In genomic region chr2:61853086-61853847, GRCh38 we compare ENCODE assay signal across 8 cellular contexts. TPM values are rescaled to one million over a fixed set of nuclear protein-coding genes. Genes with fewer than 3 reads are reported as not detected.
DNase-seq lines count a peak whose midpoint lies in the region; ATAC-seq and TF ChIP-seq lines count a peak whose summit lies in the region.

No MANE protein-coding gene starts in this region.

- H3K9ac ChIP-seq in iPS-18a (ENCODE audit: low read length) (peak overlapping the region; percentile 77), skeletal muscle satellite cell (ENCODE audit: low read depth, low read length) (peak overlapping the region; percentile 79)

- no peak overlapping the region for H3K27ac ChIP-seq in iPS-18a (ENCODE audit: low read length)

- H3K4me1 ChIP-seq in iPS-18a (ENCODE audit: control insufficient read depth, low read depth, low read length) (no peaks in the 10 kb centered on the region), skeletal muscle satellite cell (ENCODE audit: control insufficient read depth, insufficient read depth, low read length) (peaks cover 3% of the 10 kb centered on the region)

- H3K4me2 ChIP-seq in skeletal muscle satellite cell (ENCODE audit: low read length): peak overlapping the region; percentile 85

- in situ Hi-C loops in astrocyte of the spinal cord (cut with HindIII; ENCODE audit: low sequenced_read_pairs): no loop called here

- H3K36me3 ChIP-seq in iPS-18a (ENCODE audit: control insufficient read depth, low read depth, low read length): no peaks in the 10 kb centered on the region
- H3K36me3 ChIP-seq in skeletal muscle satellite cell (ENCODE audit: insufficient read depth, low read length): no peaks in the 10 kb centered on the region

- ATAC-seq in GM18870 (IDR thresholded peaks at IDR 0.05; ENCODE audit: unreplicated experiment): peak; percentile 49
- ATAC-seq in HG03045 (IDR thresholded peaks at IDR 0.05; ENCODE audit: unreplicated experiment): peak; percentile 63

- H3K9me3 ChIP-seq in iPS-18a (ENCODE audit: control insufficient read depth, low read depth, low read length) (no peaks in the 10 kb centered on the region), skeletal muscle satellite cell (replicated peaks; ENCODE audit: low read length) (no peaks in the 10 kb centered on the region)

- H3K27me3 ChIP-seq in iPS-18a (ENCODE audit: control insufficient read depth, insufficient read depth, low read length): no peaks in the 10 kb centered on the region
- no peaks in the 10 kb centered on the region for H3K27me3 ChIP-seq in skeletal muscle satellite cell (ENCODE audit: control insufficient read depth, insufficient read depth, low read length)

- TF ChIP-seq CTCF in astrocyte of the spinal cord (IDR thresholded peaks at IDR 0.05; ENCODE audit: low read depth, low read length): peak; percentile 11

- peak overlapping the region; percentile 91 for H3K4me3 ChIP-seq in astrocyte of the spinal cord (ENCODE audit: low read depth, low read length)
- H3K4me3 ChIP-seq in iPS-18a (ENCODE audit: low read length): peak overlapping the region; percentile 98
- H3K4me3 ChIP-seq in skeletal muscle satellite cell (ENCODE audit: low read length): peak overlapping the region; percentile 91

- DNase-seq in COLO829 (ENCODE audit: low spot score) (peak; percentile 40), NCI-H460 (ENCODE audit: extremely low read depth, low read depth) (peak; percentile 50), astrocyte of the spinal cord (ENCODE audit: low read depth, low spot score) (no peak), activated gamma-delta T cell treated with Interleukin-2 at 50 U/mL for 16 hours (no peak)

RNA-seq across cellular contexts. Expression of gene FAM161A, which starts 0.6 kb away (rescaled TPM):
- 6.5 and 8.4 TPM in 2 replicates for total RNA-seq in NCI-H460 (2014; rRNA removed; shearing (Covaris generic))
- 9.3 and 31.9 TPM in 2 replicates for polyA plus RNA-seq in NCI-H460 (2014; cell fraction: nucleus; rRNA removed)
- total RNA-seq in skeletal muscle satellite cell (2012; rRNA removed): 1.5 and 2.2 TPM in 2 replicates

RNA-seq across cellular contexts. Expression of gene CCT4, which starts 35.2 kb away (rescaled TPM):
- 304 and 317 TPM in 2 replicates for total RNA-seq in NCI-H460 (2014; rRNA removed; shearing (Covaris generic))
- polyA plus RNA-seq in NCI-H460 (2014; cell fraction: nucleus; rRNA removed): 223 and 270 TPM in 2 replicates
- 175 and 177 TPM in 2 replicates for total RNA-seq in skeletal muscle satellite cell (2012; rRNA removed)

RNA-seq across cellular contexts. Expression of gene COMMD1, which starts 52.2 kb away (rescaled TPM):
- 26.9 and 29.1 TPM in 2 replicates for total RNA-seq in NCI-H460 (2014; rRNA removed; shearing (Covaris generic))
- 35.4 and 46.4 TPM in 2 replicates for polyA plus RNA-seq in NCI-H460 (2014; cell fraction: nucleus; rRNA removed)
- 53.5 and 54.0 TPM in 2 replicates for total RNA-seq in skeletal muscle satellite cell (2012; rRNA removed)

Comparison
In these comparisons a context has a peak if more than half of its experiments do, and no peak if none do; other contexts are left out.
1. DNase-seq: peak in COLO829 (single experiment) and NCI-H460 (single experiment); none in astrocyte of the spinal cord (single experiment) and activated gamma-delta T cell treated with Interleukin-2 at 50 U/mL for 16 hours (single experiment).
2. Peak in every context shown above with its lines, with median percentiles within 50 percentile points of each other: H3K4me3 ChIP-seq.